Comparison of ENCODE assay signal across 8 cellular contexts in the genomic region with DNA sequence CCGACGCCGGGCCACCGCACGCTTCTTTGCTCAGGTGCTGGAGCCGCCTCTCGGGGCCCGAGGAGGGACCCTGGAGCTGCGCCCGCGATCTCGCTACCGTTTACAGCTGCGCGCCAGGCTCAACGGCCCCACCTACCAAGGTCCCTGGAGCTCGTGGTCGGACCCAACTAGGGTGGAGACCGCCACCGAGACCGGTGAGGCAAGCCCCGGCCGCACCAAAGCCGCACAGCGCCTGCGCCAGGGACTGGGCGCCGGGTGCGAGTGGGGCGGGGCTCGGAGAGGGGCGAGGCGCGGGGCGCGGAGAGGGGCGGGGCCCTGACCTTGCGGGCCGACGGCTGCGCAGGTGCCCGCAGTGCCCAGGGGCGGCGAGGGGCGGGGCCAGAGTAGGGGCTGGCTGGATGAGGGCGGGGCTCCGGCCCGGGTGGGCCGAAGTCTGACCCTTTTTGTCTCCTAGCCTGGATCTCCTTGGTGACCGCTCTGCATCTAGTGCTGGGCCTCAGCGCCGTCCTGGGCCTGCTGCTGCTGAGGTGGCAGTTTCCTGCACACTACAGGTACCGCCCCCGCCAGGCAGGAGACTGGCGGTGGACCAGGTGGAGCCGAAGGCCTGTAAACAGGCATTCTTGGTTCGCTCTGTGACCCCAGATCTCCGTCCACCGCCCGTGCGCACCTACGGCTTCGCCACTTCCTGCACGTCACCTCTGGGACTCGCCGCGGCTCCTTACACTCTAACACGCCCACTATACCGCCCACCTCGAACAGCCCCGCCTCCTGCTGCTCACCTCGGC. TPM values are rescaled to one million over a fixed set of nuclear protein-coding genes. Genes with fewer than 3 reads are reported as not detected.
A peak's percentile ranks its signal among the peaks of the same experiment; 100 is the strongest.
DNase-seq lines count a peak whose midpoint lies in the region; ATAC-seq and TF ChIP-seq lines count a peak whose summit lies in the region.

No MANE protein-coding gene starts in this region.

- H3K27ac Mint-ChIP-seq in IgD-negative memory B cell: peak overlapping the region; percentile 86 to 95 (median 95)

- H3K4me3 ChIP-seq in ovary: peak overlapping the region; percentile 56

- peak; percentile 9 for TF ChIP-seq POLR2A in ovary (IDR thresholded peaks at IDR 0.05)

- no peaks in the 10 kb centered on the region for H3K36me3 ChIP-seq in ovary

- TF ChIP-seq EP300 in ovary (IDR thresholded peaks at IDR 0.05): no peak

- peaks cover 0 to 12% (median 9%) of the 10 kb centered on the region in 3 donors for H3K4me1 Mint-ChIP-seq in IgD-negative memory B cell

- peaks cover 3% of the 10 kb centered on the region for H3K4me1 ChIP-seq in ovary (ENCODE audit: insufficient read depth)

- peak overlapping the region; percentile 23 to 75 for H3K27ac ChIP-seq in ovary

- 1 to 3% (median 3%) methylated on average over 62 to 72 of the region's 72 CpGs for WGBS in ovary, 3 donors

- TF ChIP-seq CTCF in ovary (IDR thresholded peaks at IDR 0.05): no peak

- peak; percentile 97 for DNase-seq in ELF-1 (ENCODE audit: low read depth, low spot score)
- DNase-seq in RPMI8226: peak; percentile 99
- DNase-seq in amniotic epithelial cell (ENCODE audit: low read depth): peak; percentile 39
- peak; percentile 86 for DNase-seq in left cardiac atrium
- DNase-seq in ovary: peak; percentile 75 to 89 (median 85)
- DNase-seq in amniotic stem cell (lab: John Stamatoyannopoulos, UW): no peak
- no peak for DNase-seq in AML-193 (lab: John Stamatoyannopoulos, UW)

- H3K4me3 Mint-ChIP-seq in IgD-negative memory B cell: peak overlapping the region; percentile 80 to 92 (median 86)

- H3K27me3 ChIP-seq in ovary: no peaks in the 10 kb centered on the region

- intact Hi-C loops in left cardiac atrium (cut with DNase I) (no loop called here), ovary (cut with DNase I) (no loop called here)

- ATAC-seq in left cardiac atrium: peak; percentile 90 to 97

- H3K36me3 Mint-ChIP-seq in IgD-negative memory B cell: peaks cover 3% of the 10 kb centered on the region

- H3K27me3 Mint-ChIP-seq in IgD-negative memory B cell: peaks cover 3% of the 10 kb centered on the region

- no peaks in the 10 kb centered on the region for H3K9me3 ChIP-seq in ovary

- no peaks in the 10 kb centered on the region for H3K9me3 Mint-ChIP-seq in IgD-negative memory B cell

RNA-seq across cellular contexts. Expression of a gene that starts 9.8 kb away (rescaled TPM):
- polyA plus RNA-seq in IgD-negative memory B cell (0.58 TPM), ovary (1 to 10 TPM; 1.1 to 2.9 TPM)
- total RNA-seq in left cardiac atrium (1 to 10 TPM in 1 of 2 donors, under 1 TPM in 1; 0.34 to 1.4 TPM), ovary (1 to 10 TPM in 3 of 7 donors, under 1 TPM in 3, not detected in 1; 0.50 to 2.0 (median 1.3) TPM)

RNA-seq across cellular contexts. Expression of a gene that starts 11.4 kb away (rescaled TPM):
- polyA plus RNA-seq in IgD-negative memory B cell (not detected), ovary (under 1 TPM; 0.35 to 0.63 TPM)
- total RNA-seq in left cardiac atrium (under 1 TPM; 0.44 to 0.65 TPM), ovary (1 to 10 TPM in 3 of 7 donors, under 1 TPM in 3, not detected in 1; 0.36 to 2.6 (median 1.4) TPM)

RNA-seq across cellular contexts. Expression of a gene that starts 18.8 kb away (rescaled TPM):
- 69.6 TPM for polyA plus RNA-seq in IgD-negative memory B cell
- 10 to 100 TPM; 35.9 to 49.4 TPM for total RNA-seq in left cardiac atrium
- 10 to 100 TPM; 10.0 to 50.6 (median 34.1) TPM for total RNA-seq in ovary
- polyA plus RNA-seq in ovary: 100 to 1,000 TPM in 1 of 2 donors, 10 to 100 TPM in 1; 42.8 to 130 TPM

RNA-seq across cellular contexts. Expression of a gene that starts 40.6 kb away (rescaled TPM):
- 45.4 TPM for polyA plus RNA-seq in IgD-negative memory B cell
- total RNA-seq in left cardiac atrium: 10 to 100 TPM; 19.1 to 27.4 TPM
- 10 to 100 TPM; 13.7 to 39.3 (median 24.0) TPM for total RNA-seq in ovary
- polyA plus RNA-seq in ovary: 10 to 100 TPM; 26.0 to 40.0 TPM

RNA-seq across cellular contexts. Expression of a gene that starts 40.7 kb away (rescaled TPM):
- 8.0 TPM for polyA plus RNA-seq in IgD-negative memory B cell
- total RNA-seq in left cardiac atrium: 10 to 100 TPM; 26.3 to 30.5 TPM
- total RNA-seq in ovary: 10 to 100 TPM; 25.5 to 89.3 (median 60.9) TPM
- polyA plus RNA-seq in ovary: 10 to 100 TPM; 16.8 to 17.6 TPM

Comparison
In these comparisons a context has a peak if more than half of its experiments do, and no peak if none do; other contexts are left out.
1. DNase-seq: peak in ELF-1 (single experiment), RPMI8226 (single experiment), amniotic epithelial cell (single experiment), left cardiac atrium (single experiment) and ovary (5 of 5); none in amniotic stem cell (single experiment) and AML-193 (0 of 2).